8 cellular contexts compared by ENCODE assay signal in the genomic region with DNA sequence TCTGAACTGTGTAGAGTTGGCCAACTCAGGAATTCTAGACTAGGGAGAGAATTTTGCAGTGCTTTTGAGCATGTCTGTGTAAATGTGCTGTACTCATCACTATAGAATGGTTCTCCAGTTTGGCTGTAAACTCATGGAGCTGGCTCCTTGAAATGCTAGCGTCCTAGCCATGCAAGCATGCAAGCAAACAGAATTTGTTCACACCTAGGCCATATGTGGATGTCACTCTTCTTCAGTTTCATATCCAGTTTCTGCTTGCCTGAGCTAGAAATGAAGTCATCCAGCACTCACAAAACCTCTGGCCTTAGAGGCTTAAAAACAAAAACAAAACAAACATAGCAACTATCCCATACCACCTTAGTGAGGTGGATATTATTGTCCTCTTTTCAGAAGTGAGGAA.
A peak's percentile ranks its signal among the peaks of the same experiment; 100 is the strongest.
DNase-seq lines count a peak whose midpoint lies in the region; ATAC-seq, FAIRE-seq and TF ChIP-seq lines count a peak whose summit lies in the region.
"Not testable (repeated sequence)": the region's sequence is repeated elsewhere in the genome, so short reads cannot be mapped to it uniquely, and the experiment has no call there.

No MANE protein-coding gene starts in this region.

- not testable (repeated sequence) for H3K4me3 ChIP-seq in OCI-LY3 (ENCODE audit: low read length)

- not testable (repeated sequence) for TF ChIP-seq CTCF in OCI-LY3 (IDR thresholded peaks at IDR 0.05; ENCODE audit: low read depth, low read length)

- H3K4me1 ChIP-seq in OCI-LY3 (ENCODE audit: low read length) = peaks cover 14% of the 10 kb centered on the region

- H4K20me1 ChIP-seq in OCI-LY3 (ENCODE audit: insufficient read depth, low read length) = not testable (repeated sequence)

- H3K9ac ChIP-seq in OCI-LY3 (ENCODE audit: low read length) = not testable (repeated sequence)

- not testable (repeated sequence) for FAIRE-seq in GM19239 (lab: Jason Lieb, UNC)

- not testable (repeated sequence) for H3K27me3 ChIP-seq in OCI-LY3 (ENCODE audit: low read depth, low read length)

- H3K4me3 Mint-ChIP-seq in activated naive CD8-positive, alpha-beta T cell treated with anti-CD3 and anti-CD28 coated beads, Interleukin-2, amount 50 U/mL, for 24 hours; stimulated activated memory B cell treated with anti-CD40 and anti-IgM and Interleukin-4, amounts not matched to agents 10 μg/mL and 1 μg/mL and 100 μg/mL, for 72 hours: not testable (repeated sequence)

- H2AFZ ChIP-seq in OCI-LY3 (ENCODE audit: low read depth, low read length) = not testable (repeated sequence)

- not testable (repeated sequence) for H3K36me3 ChIP-seq in OCI-LY3 (replicated peaks; ENCODE audit: low read depth, low read length)

- not testable (repeated sequence) for H3K9me3 ChIP-seq in OCI-LY3 (ENCODE audit: insufficient read depth, low read length)

- H3K9me3 Mint-ChIP-seq in activated naive CD8-positive, alpha-beta T cell treated with anti-CD3 and anti-CD28 coated beads, Interleukin-2, amount 50 U/mL, for 24 hours; stimulated activated memory B cell treated with anti-CD40 and anti-IgM and Interleukin-4, amounts not matched to agents 10 μg/mL and 1 μg/mL and 100 μg/mL, for 72 hours: not testable (repeated sequence)

- not testable (repeated sequence) for H3K4me1 Mint-ChIP-seq in activated naive CD8-positive, alpha-beta T cell treated with anti-CD3 and anti-CD28 coated beads, Interleukin-2, amount 50 U/mL, for 24 hours; stimulated activated memory B cell treated with anti-CD40 and anti-IgM and Interleukin-4, amounts not matched to agents 10 μg/mL and 1 μg/mL and 100 μg/mL, for 72 hours

- H3K4me2 ChIP-seq in OCI-LY3 (ENCODE audit: low read length) = peak overlapping the region; percentile 31; the same call in 1 of the 2 replicates

- H3K27ac Mint-ChIP-seq in activated naive CD8-positive, alpha-beta T cell treated with anti-CD3 and anti-CD28 coated beads, Interleukin-2, amount 50 U/mL, for 24 hours = not testable (repeated sequence)
- peak overlapping the region; percentile 54 for H3K27ac Mint-ChIP-seq in stimulated activated memory B cell treated with anti-CD40 and anti-IgM and Interleukin-4, amounts not matched to agents 10 μg/mL and 1 μg/mL and 100 μg/mL, for 72 hours

- not testable (repeated sequence) for H3K27ac ChIP-seq in OCI-LY3 (ENCODE audit: low read length)

- peak; percentile 0 for DNase-seq in GM19239 (ENCODE audit: insufficient read length, low spot score)
- not testable (repeated sequence) for DNase-seq in activated naive CD8-positive, alpha-beta T cell treated with anti-CD3 and anti-CD28 coated beads, Interleukin-2, amount 50 U/mL, for 24 hours

- not testable (repeated sequence) for H3K79me2 ChIP-seq in OCI-LY3 (ENCODE audit: low read length)

- not testable (repeated sequence) for H3K36me3 Mint-ChIP-seq in activated naive CD8-positive, alpha-beta T cell treated with anti-CD3 and anti-CD28 coated beads, Interleukin-2, amount 50 U/mL, for 24 hours (ENCODE audit: low read depth); stimulated activated memory B cell treated with anti-CD40 and anti-IgM and Interleukin-4, amounts not matched to agents 10 μg/mL and 1 μg/mL and 100 μg/mL, for 72 hours

- peak; percentile 65 for ATAC-seq in GM18502 (IDR thresholded peaks at IDR 0.05; ENCODE audit: poor library complexity, unreplicated experiment)
- ATAC-seq in GM21576 (IDR thresholded peaks at IDR 0.05; ENCODE audit: unreplicated experiment) = peak; percentile 43
- ATAC-seq in HG02970 (IDR thresholded peaks at IDR 0.05; ENCODE audit: low FRiP score, unreplicated experiment) = peak; percentile 47
- peak; percentile 45 for ATAC-seq in HG03442 (IDR thresholded peaks at IDR 0.05; ENCODE audit: unreplicated experiment)
- peak; percentile 21 for ATAC-seq in activated naive CD8-positive, alpha-beta T cell treated with anti-CD3 and anti-CD28 coated beads, Interleukin-2, amount 50 U/mL, for 24 hours
- ATAC-seq in stimulated activated memory B cell treated with anti-CD40 and anti-IgM and Interleukin-4, amounts not matched to agents 10 μg/mL and 1 μg/mL and 100 μg/mL, for 72 hours = peak; percentile 69

- H3K27me3 Mint-ChIP-seq in activated naive CD8-positive, alpha-beta T cell treated with anti-CD3 and anti-CD28 coated beads, Interleukin-2, amount 50 U/mL, for 24 hours; stimulated activated memory B cell treated with anti-CD40 and anti-IgM and Interleukin-4, amounts not matched to agents 10 μg/mL and 1 μg/mL and 100 μg/mL, for 72 hours: not testable (repeated sequence)
